27 cellular contexts compared by ENCODE assay signal in the genomic region with DNA sequence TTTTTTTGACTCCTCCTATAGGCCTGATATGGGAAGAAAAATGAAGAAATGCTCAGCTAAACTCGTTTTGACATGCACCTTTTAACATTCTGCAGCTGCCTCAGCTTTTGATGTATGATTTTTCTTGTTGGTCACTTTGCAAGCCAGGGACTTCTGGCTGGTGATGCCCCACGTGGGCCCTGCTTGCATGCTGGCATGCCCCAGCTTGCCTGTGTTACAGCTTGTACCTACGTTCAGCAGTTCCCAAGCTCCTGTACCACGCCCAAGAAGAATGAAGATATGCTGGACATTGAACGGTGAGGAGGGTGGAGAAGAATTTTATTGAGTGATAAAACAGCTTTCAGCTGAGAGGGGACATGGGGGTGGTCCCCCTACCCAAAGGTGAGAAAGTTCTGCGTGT.
"Had no signal": no experiment of that assay in that cellular context is flagged by ENCODE, and none has a peak within 500 bp of the region (broad histone marks: within the 10 kb centered on the region; RNA-seq: fewer than 3 reads in every experiment).

No MANE protein-coding gene starts in this region.

- H3K9me3 ChIP-seq: gastroesophageal sphincter, right atrium auricular region, suprapubic skin, tibial artery, uterus had no signal

- H3K4me2 ChIP-seq: neural progenitor cell, smooth muscle cell had no signal

- H3K9ac ChIP-seq: neural progenitor cell had no signal

- H2AFZ ChIP-seq: neural progenitor cell had no signal

- H3K4me1 ChIP-seq: right atrium auricular region, tibial artery, uterus had no signal

- H3K27ac ChIP-seq: brain microvascular endothelial cell, gastroesophageal sphincter, neural progenitor cell, right atrium auricular region, suprapubic skin, tibial artery, uterus had no signal

- H3K36me3 ChIP-seq: brain microvascular endothelial cell, gastroesophageal sphincter, neural progenitor cell, right atrium auricular region, suprapubic skin, tibial artery, uterus had no signal

- ATAC-seq: gastroesophageal sphincter, natural killer cell had no signal

- H3K4me3 ChIP-seq: gastroesophageal sphincter, neural progenitor cell, right atrium auricular region, smooth muscle cell, suprapubic skin, tibial artery, uterus had no signal

- DNase-seq: activated CD4-positive, alpha-beta memory T cell treated with anti-CD3 and anti-CD28 coated beads for 36 hours; activated CD4-positive, alpha-beta T cell treated with anti-CD3 and anti-CD28 coated beads, Interleukin-2, amount 10 ng/mL, durations not matched to agents 24 days and 14 days; activated CD4-positive, CD25-positive, alpha-beta regulatory T cell treated with anti-CD3 and anti-CD28 coated beads, Interleukin-2, amount 50 U/mL, for 72 hours; activated CD8-positive, alpha-beta memory T cell treated with anti-CD3 and anti-CD28 coated beads, Interleukin-2, amount 50 U/mL, for 4 hours; activated effector memory CD4-positive, alpha-beta T cell treated with anti-CD3 and anti-CD28 coated beads, Interleukin-2, amount 50 U/mL, for 16 hours; activated naive CD4-positive, alpha-beta T cell treated with anti-CD3 and anti-CD28 coated beads for 36 hours; activated naive CD8-positive, alpha-beta T cell treated with anti-CD3 and anti-CD28 coated beads, Interleukin-2, amount 10 ng/mL, durations not matched to agents 7 days and 5 days; activated T-cell treated with anti-CD3 and anti-CD28 coated beads, Interleukin-2, amount 50 U/mL, for 1 hour; amniotic stem cell; brain microvascular endothelial cell; caudate nucleus; endodermal cell; hippocampal formation; kidney; natural killer cell; occipital lobe; stimulated activated CD4-positive, alpha-beta T cell treated with anti-CD3 and anti-CD28 coated beads, Interleukin-15, amount 100 ng/mL, for 24 hours; stimulated activated CD4-positive, alpha-beta T cell treated with anti-CD3 and anti-CD28 coated beads, Interleukin-2, amount 100 ng/mL, for 24 hours; stimulated activated naive CD4-positive, alpha-beta T cell; T-helper 9 cell; tibial artery; uterus had no signal

- H3K27me3 ChIP-seq: brain microvascular endothelial cell, gastroesophageal sphincter, neural progenitor cell, right atrium auricular region, suprapubic skin, tibial artery, uterus had no signal
